Comparison of ENCODE assay signal across 8 cellular contexts in genomic region chr11:111911563-111912401, GRCh38. TPM values are rescaled to one million over a fixed set of nuclear protein-coding genes. Genes with fewer than 3 reads are reported as not detected.
DNase-seq lines count a peak whose midpoint lies in the region; ATAC-seq and TF ChIP-seq lines count a peak whose summit lies in the region.

Gene CRYAB, minus strand, starts transcription at chr11:111911770. Its CDS starts 46 bp downstream, at chr11:111911724.

- DNase-seq in dedifferentiated amniotic fluid mesenchymal stem cell (ENCODE audit: extremely low spot score) (peak; percentile 95), left lobe of liver (ENCODE audit: low spot score) (peak; percentile 57), superior temporal gyrus (ENCODE audit: extremely low spot score) (peak; percentile 96), GDM1 (lab: John Stamatoyannopoulos, UW) (no peak)
- DNase-seq in activated CD4-positive, alpha-beta T cell treated with anti-CD3 and anti-CD28 coated beads for 36 hours: no peak

- H3K4me1 Mint-ChIP-seq in activated CD4-positive, alpha-beta T cell treated with anti-CD3 and anti-CD28 coated beads for 36 hours: no peaks in the 10 kb centered on the region

- H3K27me3 Mint-ChIP-seq in activated CD4-positive, alpha-beta T cell treated with anti-CD3 and anti-CD28 coated beads for 36 hours: peaks cover 34% of the 10 kb centered on the region

- peak; percentile 37; the same call in 1 of the 2 replicates for TF ChIP-seq EP300 in Ishikawa (IDR thresholded peaks at IDR 0.05; ENCODE audit: borderline replicate concordance)

- TF ChIP-seq RAD21 in Ishikawa (IDR thresholded peaks at IDR 0.05; ENCODE audit: low read depth): no peak

- POLR2A ChIA-PET in activated CD4-positive, alpha-beta T cell treated with anti-CD3 and anti-CD28 coated beads for 36 hours (lab: Charles Lee): no interaction called here

- no peak within 1 kb of the TSS for H3K4me3 Mint-ChIP-seq in activated CD4-positive, alpha-beta T cell treated with anti-CD3 and anti-CD28 coated beads for 36 hours

- no peak within 1 kb of the TSS for H3K27ac Mint-ChIP-seq in activated CD4-positive, alpha-beta T cell treated with anti-CD3 and anti-CD28 coated beads for 36 hours

- no peaks in the 10 kb centered on the region for H3K9me3 Mint-ChIP-seq in activated CD4-positive, alpha-beta T cell treated with anti-CD3 and anti-CD28 coated beads for 36 hours (ENCODE audit: low read depth)

- CTCF ChIA-PET in activated CD4-positive, alpha-beta T cell treated with anti-CD3 and anti-CD28 coated beads for 36 hours (lab: Charles Lee): interaction anchor here (0.5 to 1.1 kb wide), 3 partner anchors 21 to 142 kb away, joined by 3 read pairs; no protein-coding TSS in a partner anchor

- no peaks in the 10 kb centered on the region for H3K36me3 Mint-ChIP-seq in activated CD4-positive, alpha-beta T cell treated with anti-CD3 and anti-CD28 coated beads for 36 hours (ENCODE audit: low read depth)

- intact Hi-C loops in activated CD4-positive, alpha-beta T cell treated with anti-CD3 and anti-CD28 coated beads for 36 hours (cut with DNase I, micrococcal nuclease): no loop called here

- ATAC-seq in left lobe of liver (peak; percentile 74), GM21786 (IDR thresholded peaks at IDR 0.05; ENCODE audit: unreplicated experiment) (no peak), GM19397 (IDR thresholded peaks at IDR 0.05; ENCODE audit: unreplicated experiment) (no peak)
- ATAC-seq in activated CD4-positive, alpha-beta T cell treated with anti-CD3 and anti-CD28 coated beads for 36 hours: no peak

TF ChIP-seq in Ishikawa, 13 proteins besides CTCF, POLR2A, EP300 and RAD21:
- TF ChIP-seq NFIC (IDR thresholded peaks at IDR 0.05) (no peak), TEAD4 (IDR thresholded peaks at IDR 0.05) (peak; percentile 61), TCF12 (IDR thresholded peaks at IDR 0.05; ENCODE audit: low read depth) (peak; percentile 40; the same call in 1 of the 2 replicates)

RNA-seq across cellular contexts. Expression of gene CRYAB, which starts in this region (rescaled TPM):
- total RNA-seq in left lobe of liver: 4.8 TPM
- total RNA-seq in activated CD4-positive, alpha-beta T cell treated with anti-CD3 and anti-CD28 coated beads for 36 hours: not detected

Comparison
In these comparisons a context has a peak if more than half of its experiments do, and no peak if none do; other contexts are left out.
1. DNase-seq: peak in dedifferentiated amniotic fluid mesenchymal stem cell (single experiment), left lobe of liver (single experiment) and superior temporal gyrus (single experiment); none in GDM1 (single experiment) and activated CD4-positive, alpha-beta T cell treated with anti-CD3 and anti-CD28 coated beads for 36 hours (single experiment).